ENCODE assay signal across 1 cellular context in the genomic region with DNA sequence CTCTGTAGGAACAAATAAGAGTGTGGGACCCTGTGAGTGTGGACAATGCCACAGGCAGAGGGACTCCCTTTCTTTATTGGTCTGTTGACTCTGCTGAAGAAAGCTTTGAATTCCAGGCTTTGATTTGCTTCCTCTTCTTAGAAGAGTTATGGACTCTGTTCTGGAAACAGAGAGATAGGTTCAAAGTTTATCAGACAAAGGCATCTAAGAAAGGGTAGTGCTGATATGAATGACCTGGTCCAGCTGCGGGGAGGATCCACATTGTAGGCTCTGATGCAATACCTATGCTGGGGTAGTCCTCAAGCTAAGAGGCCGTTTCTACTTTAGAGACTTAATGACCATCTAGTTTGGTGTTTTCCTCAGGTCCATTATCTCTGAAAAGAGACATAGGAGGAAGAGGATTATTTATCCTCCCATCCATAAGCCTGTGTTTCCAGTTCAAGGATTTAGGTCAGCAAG.
TF ChIP-seq lines count a peak whose summit lies in the region.

No MANE protein-coding gene starts in this region.

TF ChIP-seq in HepG2, 621 proteins besides CTCF, POLR2A, EP300 and RAD21 (continued from another document and continues in another):
- TF ChIP-seq, protein P1, sequence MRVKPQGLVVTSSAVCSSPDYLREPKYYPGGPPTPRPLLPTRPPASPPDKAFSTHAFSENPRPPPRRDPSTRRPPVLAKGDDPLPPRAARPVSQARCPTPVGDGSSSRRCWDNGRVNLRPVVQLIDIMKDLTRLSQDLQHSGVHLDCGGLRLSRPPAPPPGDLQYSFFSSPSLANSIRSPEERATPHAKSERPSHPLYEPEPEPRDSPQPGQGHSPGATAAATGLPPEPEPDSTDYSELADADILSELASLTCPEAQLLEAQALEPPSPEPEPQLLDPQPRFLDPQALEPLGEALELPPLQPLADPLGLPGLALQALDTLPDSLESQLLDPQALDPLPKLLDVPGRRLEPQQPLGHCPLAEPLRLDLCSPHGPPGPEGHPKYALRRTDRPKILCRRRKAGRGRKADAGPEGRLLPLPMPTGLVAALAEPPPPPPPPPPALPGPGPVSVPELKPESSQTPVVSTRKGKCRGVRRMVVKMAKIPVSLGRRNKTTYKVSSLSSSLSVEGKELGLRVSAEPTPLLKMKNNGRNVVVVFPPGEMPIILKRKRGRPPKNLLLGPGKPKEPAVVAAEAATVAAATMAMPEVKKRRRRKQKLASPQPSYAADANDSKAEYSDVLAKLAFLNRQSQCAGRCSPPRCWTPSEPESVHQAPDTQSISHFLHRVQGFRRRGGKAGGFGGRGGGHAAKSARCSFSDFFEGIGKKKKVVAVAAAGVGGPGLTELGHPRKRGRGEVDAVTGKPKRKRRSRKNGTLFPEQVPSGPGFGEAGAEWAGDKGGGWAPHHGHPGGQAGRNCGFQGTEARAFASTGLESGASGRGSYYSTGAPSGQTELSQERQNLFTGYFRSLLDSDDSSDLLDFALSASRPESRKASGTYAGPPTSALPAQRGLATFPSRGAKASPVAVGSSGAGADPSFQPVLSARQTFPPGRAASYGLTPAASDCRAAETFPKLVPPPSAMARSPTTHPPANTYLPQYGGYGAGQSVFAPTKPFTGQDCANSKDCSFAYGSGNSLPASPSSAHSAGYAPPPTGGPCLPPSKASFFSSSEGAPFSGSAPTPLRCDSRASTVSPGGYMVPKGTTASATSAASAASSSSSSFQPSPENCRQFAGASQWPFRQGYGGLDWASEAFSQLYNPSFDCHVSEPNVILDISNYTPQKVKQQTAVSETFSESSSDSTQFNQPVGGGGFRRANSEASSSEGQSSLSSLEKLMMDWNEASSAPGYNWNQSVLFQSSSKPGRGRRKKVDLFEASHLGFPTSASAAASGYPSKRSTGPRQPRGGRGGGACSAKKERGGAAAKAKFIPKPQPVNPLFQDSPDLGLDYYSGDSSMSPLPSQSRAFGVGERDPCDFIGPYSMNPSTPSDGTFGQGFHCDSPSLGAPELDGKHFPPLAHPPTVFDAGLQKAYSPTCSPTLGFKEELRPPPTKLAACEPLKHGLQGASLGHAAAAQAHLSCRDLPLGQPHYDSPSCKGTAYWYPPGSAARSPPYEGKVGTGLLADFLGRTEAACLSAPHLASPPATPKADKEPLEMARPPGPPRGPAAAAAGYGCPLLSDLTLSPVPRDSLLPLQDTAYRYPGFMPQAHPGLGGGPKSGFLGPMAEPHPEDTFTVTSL (CRISPR knock-in tag; IDR thresholded peaks at IDR 0.05; ENCODE audit: borderline replicate concordance): peak; percentile 63; the same call in 1 of the 2 replicates
- TF ChIP-seq, protein P2, sequence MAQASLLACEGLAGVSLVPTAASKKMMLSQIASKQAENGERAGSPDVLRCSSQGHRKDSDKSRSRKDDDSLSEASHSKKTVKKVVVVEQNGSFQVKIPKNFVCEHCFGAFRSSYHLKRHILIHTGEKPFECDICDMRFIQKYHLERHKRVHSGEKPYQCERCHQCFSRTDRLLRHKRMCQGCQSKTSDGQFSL (CRISPR knock-in tag; IDR thresholded peaks at IDR 0.05): no peak
- TF ChIP-seq ZNF207 (IDR thresholded peaks at IDR 0.05; ENCODE audit: borderline replicate concordance) (no peak), GATA4 (IDR thresholded peaks at IDR 0.05; ENCODE audit: borderline replicate concordance, low read depth) (peak; percentile 58; the same call in 1 of the 2 replicates), ZNF619 (CRISPR knock-in tag; IDR thresholded peaks at IDR 0.05) (no peak), NFE2 (CRISPR knock-in tag; IDR thresholded peaks at IDR 0.05) (no peak), ZNF546 (CRISPR knock-in tag; conservative IDR thresholded peaks at IDR 0.05) (no peak), CBX2 (IDR thresholded peaks at IDR 0.05; ENCODE audit: low read depth, low read length) (no peak), CBX2 (CRISPR knock-in tag; IDR thresholded peaks at IDR 0.05; ENCODE audit: low read depth) (no peak), IKZF4 (CRISPR knock-in tag; IDR thresholded peaks at IDR 0.05; ENCODE audit: borderline replicate concordance, low read depth, not compliant biosample characterization) (no peak), ZFP1 (CRISPR knock-in tag; IDR thresholded peaks at IDR 0.05) (no peak), SUZ12 (IDR thresholded peaks at IDR 0.05; ENCODE audit: low read depth, low read length) (no peak), TSC22D2 (CRISPR knock-in tag; IDR thresholded peaks at IDR 0.05; ENCODE audit: borderline replicate concordance) (no peak), ZNF558 (CRISPR knock-in tag; IDR thresholded peaks at IDR 0.05; ENCODE audit: borderline replicate concordance) (no peak), ZBTB21 (CRISPR knock-in tag; IDR thresholded peaks at IDR 0.05) (0 out of 2 replicates have a peak, but pooled peaks have one; percentile 8), ATM (IDR thresholded peaks at IDR 0.05; ENCODE audit: borderline replicate concordance) (no peak), ZNF557 (CRISPR knock-in tag; IDR thresholded peaks at IDR 0.05) (no peak), ZBTB20 (CRISPR knock-in tag; IDR thresholded peaks at IDR 0.05; ENCODE audit: borderline replicate concordance, low read depth) (no peak), ZSCAN25 (CRISPR knock-in tag; IDR thresholded peaks at IDR 0.05) (no peak), CBFB (CRISPR knock-in tag; IDR thresholded peaks at IDR 0.05) (no peak), FOXA1 (IDR thresholded peaks at IDR 0.05) (no peak), FOXA1 (CRISPR knock-in tag; IDR thresholded peaks at IDR 0.05) (peak; percentile 64), MAZ (IDR thresholded peaks at IDR 0.05; ENCODE audit: borderline replicate concordance, low read depth, low read length) (no peak), MAZ (CRISPR knock-in tag; IDR thresholded peaks at IDR 0.05; ENCODE audit: low read depth) (no peak), ZNF232 (CRISPR knock-in tag; IDR thresholded peaks at IDR 0.05; ENCODE audit: borderline replicate concordance) (no peak), MXD4 (CRISPR knock-in tag; IDR thresholded peaks at IDR 0.05) (peak; percentile 26; the same call in 1 of the 2 replicates), POLR2AphosphoS2 (IDR thresholded peaks at IDR 0.05; ENCODE audit: low read depth, low read length) (no peak), ZNF235 (CRISPR knock-in tag; IDR thresholded peaks at IDR 0.05; ENCODE audit: borderline replicate concordance) (no peak), XBP1 (CRISPR knock-in tag; IDR thresholded peaks at IDR 0.05) (no peak), ZNF598 (CRISPR knock-in tag; IDR thresholded peaks at IDR 0.05; ENCODE audit: borderline replicate concordance) (no peak), POLR2AphosphoS5 (IDR thresholded peaks at IDR 0.05; ENCODE audit: low read depth, low read length) (no peak), ATAD3A (CRISPR knock-in tag; IDR thresholded peaks at IDR 0.05) (no peak), NONO (IDR thresholded peaks at IDR 0.05) (no peak), NONO (CRISPR knock-in tag; conservative IDR thresholded peaks at IDR 0.05) (no peak), KAT8 (CRISPR knock-in tag; IDR thresholded peaks at IDR 0.05) (no peak; the same call in 1 of the 2 replicates), SNAI1 (CRISPR knock-in tag; IDR thresholded peaks at IDR 0.05; ENCODE audit: borderline replicate concordance) (no peak), ZNF816 (CRISPR knock-in tag; IDR thresholded peaks at IDR 0.05; ENCODE audit: borderline replicate concordance) (no peak), KLF15 (CRISPR knock-in tag; IDR thresholded peaks at IDR 0.05; ENCODE audit: borderline replicate concordance) (no peak), MAFG (CRISPR knock-in tag; IDR thresholded peaks at IDR 0.05) (no peak)
- TF ChIP-seq, protein P3, sequence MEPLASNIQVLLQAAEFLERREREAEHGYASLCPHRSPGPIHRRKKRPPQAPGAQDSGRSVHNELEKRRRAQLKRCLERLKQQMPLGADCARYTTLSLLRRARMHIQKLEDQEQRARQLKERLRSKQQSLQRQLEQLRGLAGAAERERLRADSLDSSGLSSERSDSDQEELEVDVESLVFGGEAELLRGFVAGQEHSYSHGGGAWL (CRISPR knock-in tag; IDR thresholded peaks at IDR 0.05): no peak
- TF ChIP-seq, protein P4, sequence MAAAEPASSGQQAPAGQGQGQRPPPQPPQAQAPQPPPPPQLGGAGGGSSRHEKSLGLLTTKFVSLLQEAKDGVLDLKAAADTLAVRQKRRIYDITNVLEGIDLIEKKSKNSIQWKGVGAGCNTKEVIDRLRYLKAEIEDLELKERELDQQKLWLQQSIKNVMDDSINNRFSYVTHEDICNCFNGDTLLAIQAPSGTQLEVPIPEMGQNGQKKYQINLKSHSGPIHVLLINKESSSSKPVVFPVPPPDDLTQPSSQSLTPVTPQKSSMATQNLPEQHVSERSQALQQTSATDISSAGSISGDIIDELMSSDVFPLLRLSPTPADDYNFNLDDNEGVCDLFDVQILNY (CRISPR knock-in tag; conservative IDR thresholded peaks at IDR 0.05): no peak
- TF ChIP-seq, protein P5, sequence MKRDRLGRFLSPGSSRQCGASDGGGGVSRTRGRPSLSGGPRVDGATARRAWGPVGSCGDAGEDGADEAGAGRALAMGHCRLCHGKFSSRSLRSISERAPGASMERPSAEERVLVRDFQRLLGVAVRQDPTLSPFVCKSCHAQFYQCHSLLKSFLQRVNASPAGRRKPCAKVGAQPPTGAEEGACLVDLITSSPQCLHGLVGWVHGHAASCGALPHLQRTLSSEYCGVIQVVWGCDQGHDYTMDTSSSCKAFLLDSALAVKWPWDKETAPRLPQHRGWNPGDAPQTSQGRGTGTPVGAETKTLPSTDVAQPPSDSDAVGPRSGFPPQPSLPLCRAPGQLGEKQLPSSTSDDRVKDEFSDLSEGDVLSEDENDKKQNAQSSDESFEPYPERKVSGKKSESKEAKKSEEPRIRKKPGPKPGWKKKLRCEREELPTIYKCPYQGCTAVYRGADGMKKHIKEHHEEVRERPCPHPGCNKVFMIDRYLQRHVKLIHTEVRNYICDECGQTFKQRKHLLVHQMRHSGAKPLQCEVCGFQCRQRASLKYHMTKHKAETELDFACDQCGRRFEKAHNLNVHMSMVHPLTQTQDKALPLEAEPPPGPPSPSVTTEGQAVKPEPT (CRISPR knock-in tag; IDR thresholded peaks at IDR 0.05; ENCODE audit: low read depth): no peak
- TF ChIP-seq, protein P6, sequence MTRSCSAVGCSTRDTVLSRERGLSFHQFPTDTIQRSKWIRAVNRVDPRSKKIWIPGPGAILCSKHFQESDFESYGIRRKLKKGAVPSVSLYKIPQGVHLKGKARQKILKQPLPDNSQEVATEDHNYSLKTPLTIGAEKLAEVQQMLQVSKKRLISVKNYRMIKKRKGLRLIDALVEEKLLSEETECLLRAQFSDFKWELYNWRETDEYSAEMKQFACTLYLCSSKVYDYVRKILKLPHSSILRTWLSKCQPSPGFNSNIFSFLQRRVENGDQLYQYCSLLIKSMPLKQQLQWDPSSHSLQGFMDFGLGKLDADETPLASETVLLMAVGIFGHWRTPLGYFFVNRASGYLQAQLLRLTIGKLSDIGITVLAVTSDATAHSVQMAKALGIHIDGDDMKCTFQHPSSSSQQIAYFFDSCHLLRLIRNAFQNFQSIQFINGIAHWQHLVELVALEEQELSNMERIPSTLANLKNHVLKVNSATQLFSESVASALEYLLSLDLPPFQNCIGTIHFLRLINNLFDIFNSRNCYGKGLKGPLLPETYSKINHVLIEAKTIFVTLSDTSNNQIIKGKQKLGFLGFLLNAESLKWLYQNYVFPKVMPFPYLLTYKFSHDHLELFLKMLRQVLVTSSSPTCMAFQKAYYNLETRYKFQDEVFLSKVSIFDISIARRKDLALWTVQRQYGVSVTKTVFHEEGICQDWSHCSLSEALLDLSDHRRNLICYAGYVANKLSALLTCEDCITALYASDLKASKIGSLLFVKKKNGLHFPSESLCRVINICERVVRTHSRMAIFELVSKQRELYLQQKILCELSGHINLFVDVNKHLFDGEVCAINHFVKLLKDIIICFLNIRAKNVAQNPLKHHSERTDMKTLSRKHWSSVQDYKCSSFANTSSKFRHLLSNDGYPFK (CRISPR knock-in tag; IDR thresholded peaks at IDR 0.05; ENCODE audit: borderline replicate concordance): no peak
- TF ChIP-seq, protein P7, sequence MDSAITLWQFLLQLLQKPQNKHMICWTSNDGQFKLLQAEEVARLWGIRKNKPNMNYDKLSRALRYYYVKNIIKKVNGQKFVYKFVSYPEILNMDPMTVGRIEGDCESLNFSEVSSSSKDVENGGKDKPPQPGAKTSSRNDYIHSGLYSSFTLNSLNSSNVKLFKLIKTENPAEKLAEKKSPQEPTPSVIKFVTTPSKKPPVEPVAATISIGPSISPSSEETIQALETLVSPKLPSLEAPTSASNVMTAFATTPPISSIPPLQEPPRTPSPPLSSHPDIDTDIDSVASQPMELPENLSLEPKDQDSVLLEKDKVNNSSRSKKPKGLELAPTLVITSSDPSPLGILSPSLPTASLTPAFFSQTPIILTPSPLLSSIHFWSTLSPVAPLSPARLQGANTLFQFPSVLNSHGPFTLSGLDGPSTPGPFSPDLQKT (CRISPR knock-in tag; IDR thresholded peaks at IDR 0.05; ENCODE audit: borderline replicate concordance): no peak
- TF ChIP-seq, protein P8, sequence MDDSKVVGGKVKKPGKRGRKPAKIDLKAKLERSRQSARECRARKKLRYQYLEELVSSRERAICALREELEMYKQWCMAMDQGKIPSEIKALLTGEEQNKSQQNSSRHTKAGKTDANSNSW (CRISPR knock-in tag; IDR thresholded peaks at IDR 0.05; ENCODE audit: borderline replicate concordance): no peak
- TF ChIP-seq, protein P9, sequence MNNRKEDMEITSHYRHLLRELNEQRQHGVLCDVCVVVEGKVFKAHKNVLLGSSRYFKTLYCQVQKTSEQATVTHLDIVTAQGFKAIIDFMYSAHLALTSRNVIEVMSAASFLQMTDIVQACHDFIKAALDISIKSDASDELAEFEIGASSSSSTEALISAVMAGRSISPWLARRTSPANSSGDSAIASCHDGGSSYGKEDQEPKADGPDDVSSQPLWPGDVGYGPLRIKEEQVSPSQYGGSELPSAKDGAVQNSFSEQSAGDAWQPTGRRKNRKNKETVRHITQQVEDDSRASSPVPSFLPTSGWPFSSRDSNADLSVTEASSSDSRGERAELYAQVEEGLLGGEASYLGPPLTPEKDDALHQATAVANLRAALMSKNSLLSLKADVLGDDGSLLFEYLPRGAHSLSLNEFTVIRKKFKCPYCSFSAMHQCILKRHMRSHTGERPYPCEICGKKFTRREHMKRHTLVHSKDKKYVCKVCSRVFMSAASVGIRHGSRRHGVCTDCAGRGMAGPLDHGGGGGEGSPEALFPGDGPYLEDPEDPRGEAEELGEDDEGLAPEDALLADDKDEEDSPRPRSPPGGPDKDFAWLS (CRISPR knock-in tag; IDR thresholded peaks at IDR 0.05; ENCODE audit: borderline replicate concordance): no peak
- TF ChIP-seq, protein P10, sequence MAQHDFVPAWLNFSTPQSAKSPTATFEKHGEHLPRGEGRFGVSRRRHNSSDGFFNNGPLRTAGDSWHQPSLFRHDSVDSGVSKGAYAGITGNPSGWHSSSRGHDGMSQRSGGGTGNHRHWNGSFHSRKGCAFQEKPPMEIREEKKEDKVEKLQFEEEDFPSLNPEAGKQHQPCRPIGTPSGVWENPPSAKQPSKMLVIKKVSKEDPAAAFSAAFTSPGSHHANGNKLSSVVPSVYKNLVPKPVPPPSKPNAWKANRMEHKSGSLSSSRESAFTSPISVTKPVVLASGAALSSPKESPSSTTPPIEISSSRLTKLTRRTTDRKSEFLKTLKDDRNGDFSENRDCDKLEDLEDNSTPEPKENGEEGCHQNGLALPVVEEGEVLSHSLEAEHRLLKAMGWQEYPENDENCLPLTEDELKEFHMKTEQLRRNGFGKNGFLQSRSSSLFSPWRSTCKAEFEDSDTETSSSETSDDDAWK (CRISPR knock-in tag; IDR thresholded peaks at IDR 0.05): no peak
